ENCODE assay signal across 23 cellular contexts in genomic region chr10:21969326-21970287, GRCh38. TPM values are rescaled to one million over a fixed set of nuclear protein-coding genes. Genes with fewer than 3 reads are reported as not detected.
DNase-seq lines count a peak whose midpoint lies in the region; ATAC-seq and TF ChIP-seq lines count a peak whose summit lies in the region.
"Had no signal": no experiment of that assay in that cellular context is flagged by ENCODE, and none has a peak within 500 bp of the region (broad histone marks: within the 10 kb centered on the region; RNA-seq: fewer than 3 reads in every experiment).

No MANE protein-coding gene starts in this region.

- peaks cover 8% of the 10 kb centered on the region for H3K9me3 Mint-ChIP-seq in activated CD4-positive, alpha-beta T cell treated with anti-CD3 and anti-CD28 coated beads for 36 hours (ENCODE audit: low read depth)

- no peaks in the 10 kb centered on the region for H3K36me3 Mint-ChIP-seq in activated CD4-positive, alpha-beta T cell treated with anti-CD3 and anti-CD28 coated beads for 36 hours (ENCODE audit: low read depth)

- H3K4me3 Mint-ChIP-seq in activated CD4-positive, alpha-beta T cell treated with anti-CD3 and anti-CD28 coated beads for 36 hours = no peak overlapping the region
- H3K4me3 Mint-ChIP-seq: activated naive CD4-positive, alpha-beta T cell treated with anti-CD3 and anti-CD28 coated beads for 36 hours; neural crest cell had no signal

- no peak for TF ChIP-seq CTCF in epithelial cell of esophagus (IDR thresholded peaks at IDR 0.05; ENCODE audit: insufficient read depth, low read depth, low read length, missing control alignments)

- H3K36me3 ChIP-seq in adipocyte (ENCODE audit: control insufficient read depth, insufficient read depth, low read length, severe bottlenecking) (no peaks in the 10 kb centered on the region), skeletal muscle satellite cell (ENCODE audit: insufficient read depth, low read length) (no peaks in the 10 kb centered on the region)
- H3K36me3 ChIP-seq: suprapubic skin, vagina had no signal

- H3K9ac ChIP-seq in adipocyte (ENCODE audit: low read length) = no peak overlapping the region
- no peak overlapping the region for H3K9ac ChIP-seq in skeletal muscle satellite cell (ENCODE audit: low read depth, low read length)

- no peaks in the 10 kb centered on the region for H3K27me3 ChIP-seq in adipocyte (replicated peaks; ENCODE audit: control insufficient read depth, insufficient read depth, low read length)
- no peaks in the 10 kb centered on the region for H3K27me3 ChIP-seq in skeletal muscle satellite cell (ENCODE audit: control insufficient read depth, insufficient read depth, low read length)
- H3K27me3 ChIP-seq: suprapubic skin, vagina had no signal

- peaks cover 5% of the 10 kb centered on the region for H3K4me1 Mint-ChIP-seq in activated CD4-positive, alpha-beta T cell treated with anti-CD3 and anti-CD28 coated beads for 36 hours

- intact Hi-C loops in activated CD4-positive, alpha-beta T cell treated with anti-CD3 and anti-CD28 coated beads for 36 hours (cut with DNase I, micrococcal nuclease) = no loop called here

- DNase-seq in activated CD4-positive, alpha-beta T cell treated with anti-CD3 and anti-CD28 coated beads for 36 hours = no peak
- no peak for DNase-seq in activated CD4-positive, alpha-beta T cell treated with anti-CD3 and anti-CD28 coated beads, Interleukin-2, amount 50 U/mL, for 1 hour
- peak; percentile 39 for DNase-seq in adipocyte (ENCODE audit: low read depth)
- DNase-seq in epithelial cell of esophagus (ENCODE audit: low read depth) = peak; percentile 65
- no peak for DNase-seq in HPDE6-E6E7 (ENCODE audit: extremely low spot score)
- DNase-seq in A172 (ENCODE audit: low spot score) = no peak
- DNase-seq: activated CD4-positive, alpha-beta T cell treated with anti-CD3 and anti-CD28 coated beads, Interleukin-2, amount 50 U/mL, for 4 hours; activated naive CD4-positive, alpha-beta T cell treated with anti-CD3 and anti-CD28 coated beads for 36 hours; activated T-cell treated with anti-CD3 and anti-CD28 coated beads for 4 hours; C1 segment of cervical spinal cord; cortex of kidney; erythroblast; KBM-7; left ventricle myocardium superior; NCI-H1092 treated with DMSO at 0.1 percent for 48 hours; NCI-H510A; SIG-M5; T-helper 1 cell had no signal

- POLR2A ChIA-PET in activated CD4-positive, alpha-beta T cell treated with anti-CD3 and anti-CD28 coated beads for 36 hours (lab: Charles Lee) = no interaction called here

- H3K9me3 ChIP-seq in adipocyte (ENCODE audit: control insufficient read depth, low read length) = peaks cover 3% of the 10 kb centered on the region
- H3K9me3 ChIP-seq in skeletal muscle satellite cell (replicated peaks; ENCODE audit: low read length) = no peaks in the 10 kb centered on the region
- H3K9me3 ChIP-seq: suprapubic skin, vagina had no signal

- ATAC-seq in activated CD4-positive, alpha-beta T cell treated with anti-CD3 and anti-CD28 coated beads for 36 hours = peak; percentile 72
- ATAC-seq in GM18870 (IDR thresholded peaks at IDR 0.05; ENCODE audit: unreplicated experiment) = no peak
- ATAC-seq: left ventricle myocardium superior had no signal

- H3K4me1 ChIP-seq in adipocyte (ENCODE audit: control insufficient read depth, insufficient read depth, low read length) (peaks cover 5% of the 10 kb centered on the region), skeletal muscle satellite cell (ENCODE audit: control insufficient read depth, insufficient read depth, low read length) (peaks cover 6% of the 10 kb centered on the region)
- H3K4me1 ChIP-seq: suprapubic skin, vagina had no signal

- H3K4me3 ChIP-seq in adipocyte (ENCODE audit: low read length) = no peak overlapping the region
- H3K4me3 ChIP-seq in epithelial cell of esophagus (ENCODE audit: low read length) = no peak overlapping the region
- H3K4me3 ChIP-seq in skeletal muscle satellite cell (ENCODE audit: low read length) = no peak overlapping the region
- H3K4me3 ChIP-seq: suprapubic skin, vagina had no signal

- H3K27me3 Mint-ChIP-seq in activated CD4-positive, alpha-beta T cell treated with anti-CD3 and anti-CD28 coated beads for 36 hours = no peaks in the 10 kb centered on the region

- peak overlapping the region; percentile 25 for H3K4me2 ChIP-seq in skeletal muscle satellite cell (ENCODE audit: low read length)

- H3K27ac Mint-ChIP-seq in activated CD4-positive, alpha-beta T cell treated with anti-CD3 and anti-CD28 coated beads for 36 hours = no peak overlapping the region
- H3K27ac Mint-ChIP-seq: activated naive CD4-positive, alpha-beta T cell treated with anti-CD3 and anti-CD28 coated beads for 36 hours had no signal

- CTCF ChIA-PET in activated CD4-positive, alpha-beta T cell treated with anti-CD3 and anti-CD28 coated beads for 36 hours (lab: Charles Lee) = no interaction called here

RNA-seq across cellular contexts. Expression of gene DNAJC1, which starts 33.9 kb away (rescaled TPM):
- total RNA-seq in activated CD4-positive, alpha-beta T cell treated with anti-CD3 and anti-CD28 coated beads for 36 hours = 10 to 100 TPM; 20.6 to 28.1 TPM
- 36.0 and 41.3 TPM in 2 replicates for total RNA-seq in skeletal muscle satellite cell (2012; rRNA removed)
- 28.5 and 49.6 TPM in 2 replicates for total RNA-seq in A172 (2014; rRNA removed; shearing (Covaris generic))

Comparison
In these comparisons a context has a peak if more than half of its experiments do, and no peak if none do; other contexts are left out.
1. DNase-seq: peak in adipocyte (single experiment) and epithelial cell of esophagus (single experiment); none in activated CD4-positive, alpha-beta T cell treated with anti-CD3 and anti-CD28 coated beads for 36 hours (single experiment), activated CD4-positive, alpha-beta T cell treated with anti-CD3 and anti-CD28 coated beads, Interleukin-2, amount 50 U/mL, for 1 hour (single experiment), HPDE6-E6E7 (single experiment) and A172 (single experiment).